In genomic region chr16:68452176-68452575, GRCh38 we compare ENCODE assay signal across 26 cellular contexts. TPM values are rescaled to one million over a fixed set of nuclear protein-coding genes. Genes with fewer than 3 reads are reported as not detected.
A peak's percentile ranks its signal among the peaks of the same experiment; 100 is the strongest.
DNase-seq lines count a peak whose midpoint lies in the region; ATAC-seq, FAIRE-seq and TF ChIP-seq lines count a peak whose summit lies in the region.
"Had no signal": no experiment of that assay in that cellular context is flagged by ENCODE, and none has a peak within 500 bp of the region (broad histone marks: within the 10 kb centered on the region; RNA-seq: fewer than 3 reads in every experiment).

No MANE protein-coding gene starts in this region.

- no peaks in the 10 kb centered on the region for H3K9me2 ChIP-seq in PC-9 (ENCODE audit: insufficient read depth)
- no peaks in the 10 kb centered on the region for H3K9me2 ChIP-seq in MM.1S (replicated peaks; ENCODE audit: insufficient read depth, low read length)

- POLR2A ChIA-PET in A549 (lab: Yijun Ruan, JAX): no interaction called here
- POLR2A ChIA-PET in PC-9 (lab: Charles Lee; ENCODE audit: unreplicated experiment): interaction anchor here (0.5 kb wide), 1 partner anchor 1274 kb away, joined by 4 read pairs; the partner anchor contains the start of gene NQO1

- no peaks in the 10 kb centered on the region for H3F3A ChIP-seq in PC-9 (ENCODE audit: insufficient read depth, low read depth)
- H3F3A ChIP-seq in MM.1S (ENCODE audit: insufficient read depth, low read length): no peaks in the 10 kb centered on the region

- H2BK15ac ChIP-seq in mesendoderm (replicated peaks; ENCODE audit: low read depth): no peak overlapping the region

- TF ChIP-seq CTCF in A549 (IDR thresholded peaks at IDR 0.05) (no peak), PC-9 (conservative IDR thresholded peaks at IDR 0.05) (no peak), MM.1S (IDR thresholded peaks at IDR 0.05; ENCODE audit: low read length) (no peak)

- H3K56ac ChIP-seq in mesendoderm (ENCODE audit: low read length): no peak overlapping the region

- peak overlapping the region; percentile 48 for H3K4me2 ChIP-seq in A549
- peak overlapping the region; percentile 47 for H3K4me2 ChIP-seq in PC-9
- no peak overlapping the region for H3K4me2 ChIP-seq in mesendoderm (ENCODE audit: low read length)
- no peak overlapping the region for H3K4me2 ChIP-seq in MM.1S (ENCODE audit: low read depth, low read length)

- no peak overlapping the region for H2AK5ac ChIP-seq in mesendoderm (ENCODE audit: low read length)

- no peak for TF ChIP-seq POLR2A in A549 (IDR thresholded peaks at IDR 0.05; ENCODE audit: low read length)

- H4K5ac ChIP-seq in mesendoderm (ENCODE audit: low read length): no peak overlapping the region

- CTCF ChIA-PET in A549 (lab: Yijun Ruan, JAX): interaction anchor here (1.0 to 1.3 kb wide), 2 partner anchors 15 to 69 kb away, joined by 3 read pairs; no protein-coding TSS in a partner anchor
- CTCF ChIA-PET in PC-9 (lab: Charles Lee): interaction anchor here (0.9 kb wide), 1 partner anchor 31 kb away, joined by 3 read pairs; no protein-coding TSS in a partner anchor

- H2AFZ ChIP-seq in PC-9 (no peak overlapping the region), MM.1S (ENCODE audit: low read length) (no peak overlapping the region)

- H3K4me1 ChIP-seq in A549 (peaks cover 27% of the 10 kb centered on the region), PC-9 (replicated peaks; ENCODE audit: insufficient read depth) (peaks cover 30% of the 10 kb centered on the region), mesendoderm (ENCODE audit: control insufficient read depth, low read depth, low read length) (no peaks in the 10 kb centered on the region), MM.1S (ENCODE audit: low read length) (0 out of 2 replicates have a peak, but pooled peaks cover 4% of the 10 kb centered on the region)

- 3% methylated on average over 1 of the region's 1 CpG for WGBS in A549 (ENCODE audit: missing lambda C conversion rate)
- WGBS in mesendoderm (ENCODE audit: extremely low coverage, insufficient coverage, low lambda C conversion rate): no CpG with 5 or more reads among the region's 1 CpG

- no peak for FAIRE-seq in A549 (lab: Jason Lieb, UNC)
- FAIRE-seq: A204.1, D721Med had no signal

- H3K79me1 ChIP-seq in mesendoderm (ENCODE audit: low read length): no peaks in the 10 kb centered on the region

- no peaks in the 10 kb centered on the region for H3K36me3 ChIP-seq in PC-9 (ENCODE audit: low read depth)
- no peaks in the 10 kb centered on the region for H3K36me3 ChIP-seq in mesendoderm (ENCODE audit: control insufficient read depth, insufficient read depth, low read length)
- H3K36me3 ChIP-seq in MM.1S (replicated peaks; ENCODE audit: insufficient read depth, low read length): no peaks in the 10 kb centered on the region
- H3K36me3 ChIP-seq: cardiac muscle cell, esophagus squamous epithelium, lower lobe of right lung, thyroid gland had no signal

- no peak for ATAC-seq in A549
- no peak for ATAC-seq in GM21737 (IDR thresholded peaks at IDR 0.05; ENCODE audit: unreplicated experiment)
- ATAC-seq: activated CD8-positive, alpha-beta memory T cell treated with anti-CD3 and anti-CD28 coated beads, Interleukin-2, amount 10 ng/mL, durations not matched to agents 7 days and 5 days; lower lobe of right lung; sciatic nerve; stimulated activated naive CD8-positive, alpha-beta T cell treated with anti-CD3 and anti-CD28 coated beads, Interleukin-15, amount 100 ng/mL, for 72 hours had no signal

- no peak overlapping the region for H3K4ac ChIP-seq in mesendoderm (ENCODE audit: low read depth, low read length)

- H2BK120ac ChIP-seq in mesendoderm (ENCODE audit: low read depth, low read length): no peak overlapping the region

- no peak overlapping the region for H2BK5ac ChIP-seq in mesendoderm (ENCODE audit: low read length)

- H3K9ac ChIP-seq in mesendoderm (ENCODE audit: low read length) (no peak overlapping the region), MM.1S (ENCODE audit: low read length) (no peak overlapping the region)

- BruUV-seq in PC-9 (replicated peaks; lab: Mats Ljungman, UMichigan): no TSS peak

- H3K27me3 ChIP-seq in PC-9 (ENCODE audit: insufficient read depth, low read depth) (no peaks in the 10 kb centered on the region), mesendoderm (ENCODE audit: insufficient read depth, low read length, poor library complexity) (no peaks in the 10 kb centered on the region), MM.1S (replicated peaks; ENCODE audit: insufficient read depth, low read length) (no peaks in the 10 kb centered on the region)
- H3K27me3 ChIP-seq: thyroid gland had no signal

- H3K18ac ChIP-seq in mesendoderm (ENCODE audit: low read length): no peak overlapping the region

- H3K23ac ChIP-seq in mesendoderm (ENCODE audit: low read length): no peak overlapping the region

- H4K20me1 ChIP-seq in PC-9 (ENCODE audit: insufficient read depth) (no peaks in the 10 kb centered on the region), MM.1S (ENCODE audit: insufficient read depth, low read length) (no peaks in the 10 kb centered on the region)

- H4K8ac ChIP-seq in mesendoderm (ENCODE audit: low read depth, low read length): no peak overlapping the region

- no peak for TF ChIP-seq RAD21 in A549 (conservative IDR thresholded peaks at IDR 0.05 in 1 of 2, IDR thresholded peaks at IDR 0.05 in 1 of 2)

- H3K79me2 ChIP-seq in PC-9 (ENCODE audit: low read depth): no peaks in the 10 kb centered on the region
- no peaks in the 10 kb centered on the region for H3K79me2 ChIP-seq in mesendoderm (ENCODE audit: control insufficient read depth, insufficient read depth, low read length)
- H3K79me2 ChIP-seq in MM.1S (ENCODE audit: low read length): 0 out of 2 replicates have a peak, but pooled peaks cover 7% of the 10 kb centered on the region

- H3K9me3 ChIP-seq in A549 (no peaks in the 10 kb centered on the region), PC-9 (ENCODE audit: insufficient read depth, low read depth) (peaks cover 3% of the 10 kb centered on the region; the same call in 1 of the 2 replicates), MM.1S (replicated peaks; ENCODE audit: insufficient read depth, low read length) (no peaks in the 10 kb centered on the region)
- H3K9me3 ChIP-seq: esophagus squamous epithelium, lower lobe of right lung, thyroid gland had no signal

- H3K27ac ChIP-seq in A549: no peak overlapping the region
- H3K27ac ChIP-seq in PC-9: peak overlapping the region; percentile 49
- no peak overlapping the region for H3K27ac ChIP-seq in mesendoderm (ENCODE audit: low read depth, low read length)
- no peak overlapping the region for H3K27ac ChIP-seq in MM.1S (ENCODE audit: low read length)
- H3K27ac ChIP-seq: cardiac muscle cell, esophagus squamous epithelium, lower lobe of right lung, thyroid gland had no signal

- no peak for DNase-seq in A549 (ENCODE audit: low read depth in 1 of 2, low spot score in 1 of 2)
- DNase-seq in GM04503 (ENCODE audit: low read depth): peak; percentile 52
- peak in 1 of 2 experiments; percentile 73 for DNase-seq in PC-9
- peak; percentile 41 for DNase-seq in mesendoderm
- DNase-seq in activated CD8-positive, alpha-beta memory T cell treated with anti-CD3 and anti-CD28 coated beads, Interleukin-2, amount 50 U/mL, for 4 hours: no peak
- DNase-seq in MM.1S: no peak
- DNase-seq in HUDEP-2 (lab: John Stamatoyannopoulos, UW; ENCODE audit: unreplicated experiment in 76 of 76): no peak
- DNase-seq: activated CD4-positive, alpha-beta T cell treated with anti-CD3 and anti-CD28 coated beads, Interleukin-2, amount 50 U/mL, for 1 hour; activated CD8-positive, alpha-beta memory T cell treated with anti-CD3 and anti-CD28 coated beads, Interleukin-2, amount 10 ng/mL, durations not matched to agents 7 days and 5 days; activated naive CD4-positive, alpha-beta T cell treated with anti-CD3 and anti-CD28 coated beads, Interleukin-2, amount 10 ng/mL, durations not matched to agents 7 days and 5 days; anterior cingulate cortex; cortex of kidney; endodermal cell; esophagus squamous epithelium; KG1; lower lobe of right lung; NCI-H146; NCI-H2171; NCI-H526; stimulated activated naive CD8-positive, alpha-beta T cell treated with anti-CD3 and anti-CD28 coated beads, Interleukin-15, amount 100 ng/mL, for 72 hours; thyroid gland had no signal

- H3K4me3 ChIP-seq in A549 (no peak overlapping the region), PC-9 (no peak overlapping the region), mesendoderm (ENCODE audit: low read length) (no peak overlapping the region), MM.1S (ENCODE audit: low read length) (no peak overlapping the region)
- H3K4me3 ChIP-seq: cardiac muscle cell, esophagus squamous epithelium, lower lobe of right lung, thyroid gland had no signal

- intact Hi-C loops in PC-9 (cut with micrococcal nuclease; ENCODE audit: unreplicated experiment): no loop called here

- TF ChIP-seq EP300 in A549 (IDR thresholded peaks at IDR 0.05): no peak

TF ChIP-seq in A549, 52 proteins besides CTCF, POLR2A, EP300 and RAD21 (continues in another document):
- TF ChIP-seq HDAC2 (IDR thresholded peaks at IDR 0.05) (no peak), BHLHE40 (IDR thresholded peaks at IDR 0.05; ENCODE audit: low read depth, low read length) (no peak), SREBF2 (IDR thresholded peaks at IDR 0.05) (no peak), ZC3H11A (IDR thresholded peaks at IDR 0.05) (no peak), RNF2 (IDR thresholded peaks at IDR 0.05; ENCODE audit: borderline replicate concordance, low read depth) (no peak), JUN (IDR thresholded peaks at IDR 0.05) (no peak), RCOR1 (IDR thresholded peaks at IDR 0.05; ENCODE audit: low read depth, low read length) (no peak), USF2 (IDR thresholded peaks at IDR 0.05) (no peak), HOXB13 (CRISPR knock-in tag; IDR thresholded peaks at IDR 0.05; ENCODE audit: low read depth) (no peak), RARB (CRISPR knock-in tag; IDR thresholded peaks at IDR 0.05) (no peak), TFCP2L1 (CRISPR knock-in tag; IDR thresholded peaks at IDR 0.05) (no peak), NR3C1 (IDR thresholded peaks at IDR 0.05) (no peak)

RNA-seq across cellular contexts. Expression of gene SMPD3, which starts 3.9 kb away (rescaled TPM):
- polyA plus RNA-seq in A549 (2011; rRNA removed) (0.04 and 0.07 TPM in 2 replicates), A549 (2017; fragmentation: RNase III; extraction: RNeasy Plus Mini Kit Qiagen cat#74134 plus additional on column Dnase treatment) (0.12 to 0.24 TPM (median 0.13 TPM) in 3 replicates)
- 0.13 and 0.17 TPM in 2 replicates for polyA plus RNA-seq in A549 (2012; cell fraction: cytosol; rRNA removed)
- polyA plus RNA-seq in A549 (2012; cell fraction: nucleus; rRNA removed): 0.36 and 0.41 TPM in 2 replicates
- polyA minus RNA-seq in A549 (2011; rRNA and poly(A)+ RNA removed): 0.19 TPM in 1 of 2 replicates, not detected in the other
- total RNA-seq in PC-9 (2021): 0.30 and 0.94 TPM in 2 replicates
- polyA plus RNA-seq in mesendoderm (2013, experiment 1 of 2): 0.66 TPM
- polyA plus RNA-seq in mesendoderm (2013, experiment 2 of 2): 0.49 TPM

Comparison
In these comparisons a context has a peak if more than half of its experiments do, and no peak if none do; other contexts are left out.
1. DNase-seq: peak in GM04503 (single experiment) and mesendoderm (single experiment); none in A549 (0 of 2), activated CD8-positive, alpha-beta memory T cell treated with anti-CD3 and anti-CD28 coated beads, Interleukin-2, amount 50 U/mL, for 4 hours (single experiment), MM.1S (single experiment) and HUDEP-2 (0 of 76).
2. H3K4me2 ChIP-seq: peak in A549 (single experiment) and PC-9 (single experiment); none in mesendoderm (single experiment) and MM.1S (single experiment).